ENCODE assay signal across 8 cellular contexts in the genomic region with DNA sequence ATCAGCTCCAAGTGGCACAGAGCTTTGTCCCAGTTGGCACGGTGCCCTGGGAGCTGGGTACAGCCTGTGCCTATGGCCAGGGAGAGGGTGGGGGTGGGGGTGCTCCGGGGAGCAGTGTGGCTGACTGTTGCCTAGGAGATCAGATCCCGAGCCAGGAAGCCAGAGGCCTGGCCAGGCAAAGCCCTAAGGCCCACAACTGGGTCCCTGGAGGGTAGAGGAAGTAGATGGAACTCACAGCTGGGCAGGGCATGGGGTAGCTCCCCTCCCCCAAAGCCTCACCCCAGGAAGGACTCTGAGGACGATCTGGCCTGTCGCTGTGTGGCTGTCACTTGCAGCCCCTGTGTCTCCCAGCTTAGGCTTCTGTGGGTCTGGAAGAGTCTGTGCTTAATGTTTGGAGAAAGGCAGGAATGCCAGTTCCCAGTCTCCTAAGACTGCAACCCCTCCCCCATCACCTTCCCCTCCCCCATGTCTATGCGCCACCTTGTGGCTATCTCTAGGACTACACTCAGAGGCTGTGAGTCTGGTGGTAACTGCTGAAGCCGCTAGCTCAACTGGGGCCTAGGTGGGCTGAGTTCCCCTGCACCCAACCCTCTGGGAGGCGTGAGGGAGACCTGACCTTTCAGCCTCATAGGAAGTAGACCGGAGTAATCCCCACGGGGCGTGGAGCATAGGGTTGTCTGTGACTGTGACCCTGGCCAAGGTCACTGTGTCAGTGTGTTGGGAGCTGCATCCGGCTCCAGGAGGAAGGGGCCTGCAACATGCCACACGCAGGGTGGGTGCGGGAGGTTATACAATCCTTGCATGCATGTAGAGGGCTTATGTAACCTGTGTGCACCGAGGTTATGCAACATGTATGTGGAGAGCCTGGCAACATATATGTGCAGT. TPM values are rescaled to one million over a fixed set of nuclear protein-coding genes. Genes with fewer than 3 reads are reported as not detected.
A peak's percentile ranks its signal among the peaks of the same experiment; 100 is the strongest.
DNase-seq lines count a peak whose midpoint lies in the region.

No MANE protein-coding gene starts in this region.

- H3K4me1 ChIP-seq in duodenal mucosa (ENCODE audit: control insufficient read depth in 1 of 2, insufficient read depth in 2 of 2, low read length in 2 of 2) (peaks cover 62 to 71% of the 10 kb centered on the region in 2 donors), mesenchymal stem cell (ENCODE audit: control insufficient read depth, insufficient read depth, low read depth, low read length) (peaks cover 41% of the 10 kb centered on the region)

- 50% methylated on average over 13 of the region's 15 CpGs for WGBS in mesenchymal stem cell

- H3K36me3 ChIP-seq in duodenal mucosa (ENCODE audit: control insufficient read depth in 1 of 2, insufficient read depth in 2 of 2, low read length in 2 of 2) (peaks cover 7 to 33% of the 10 kb centered on the region in 2 donors), mesenchymal stem cell (ENCODE audit: control insufficient read depth in 1 of 2, insufficient read depth in 2 of 2, low read depth in 1 of 2, low read length in 2 of 2) (peaks cover 24 to 46% of the 10 kb centered on the region in 2 experiments), MG63 (peaks cover 11% of the 10 kb centered on the region)

- no peak overlapping the region for H2AFZ ChIP-seq in mesenchymal stem cell (ENCODE audit: low read depth, low read length)

- H3K14ac ChIP-seq in mesenchymal stem cell (ENCODE audit: low read length in 2 of 2) = no peak overlapping the region

- H3K23ac ChIP-seq in mesenchymal stem cell (ENCODE audit: low read length in 2 of 2) = no peak overlapping the region

- H3K27ac ChIP-seq in duodenal mucosa (ENCODE audit: low read depth, low read length) (peak overlapping the region; percentile 96), mesenchymal stem cell (ENCODE audit: low read length, poor library complexity, severe bottlenecking) (no peak overlapping the region)

- peak overlapping the region; percentile 72 for H4K8ac ChIP-seq in mesenchymal stem cell (ENCODE audit: low read length)

- H2BK12ac ChIP-seq in mesenchymal stem cell (ENCODE audit: low read length in 2 of 2) = peak overlapping the region; percentile 49 to 82

- H2BK5ac ChIP-seq in mesenchymal stem cell (ENCODE audit: low read depth, low read length, poor library complexity, severe bottlenecking) = no peak overlapping the region

- H3K4me2 ChIP-seq in mesenchymal stem cell (ENCODE audit: low read length, poor library complexity, severe bottlenecking) = no peak overlapping the region

- no peak overlapping the region for H2BK120ac ChIP-seq in mesenchymal stem cell (ENCODE audit: low read depth, low read length)

- H3K9me3 ChIP-seq in duodenal mucosa (ENCODE audit: control insufficient read depth in 1 of 2, low read length in 2 of 2) (no peaks in the 10 kb centered on the region), mesenchymal stem cell (ENCODE audit: control insufficient read depth, low read length) (no peaks in the 10 kb centered on the region), MG63 (no peaks in the 10 kb centered on the region)

- H3K27me3 ChIP-seq in duodenal mucosa (ENCODE audit: control insufficient read depth in 1 of 2, insufficient read depth in 2 of 2, low read length in 2 of 2) = no peaks in the 10 kb centered on the region
- H3K27me3 ChIP-seq in mesenchymal stem cell (ENCODE audit: control insufficient read depth in 1 of 2, insufficient read depth in 1 of 2, low read length in 2 of 2) = no peaks in the 10 kb centered on the region
- H3K27me3 ChIP-seq in MG63 = no peaks in the 10 kb centered on the region

- peak overlapping the region; percentile 20 to 35 for H3K4ac ChIP-seq in mesenchymal stem cell (ENCODE audit: low read depth in 1 of 2, low read length in 2 of 2)

- peaks cover 27% of the 10 kb centered on the region for H3K79me1 ChIP-seq in mesenchymal stem cell (replicated peaks; ENCODE audit: low read length, poor library complexity, severe bottlenecking)

- H3K9ac ChIP-seq in duodenal mucosa (ENCODE audit: low read depth in 1 of 2, low read length in 2 of 2) (peak overlapping the region; percentile 72 to 86), mesenchymal stem cell (ENCODE audit: low read length) (peak overlapping the region; percentile 71)

- H2BK15ac ChIP-seq in mesenchymal stem cell (ENCODE audit: low read depth, poor library complexity, severe bottlenecking) = peak overlapping the region; percentile 44

- peak overlapping the region; percentile 79 to 86 for H3K18ac ChIP-seq in mesenchymal stem cell (ENCODE audit: low read depth in 1 of 2, low read length in 2 of 2)

- peak overlapping the region; percentile 57 for H2AK5ac ChIP-seq in mesenchymal stem cell (ENCODE audit: low read length, severe bottlenecking)

- H4K91ac ChIP-seq in mesenchymal stem cell (ENCODE audit: low read length) = peak overlapping the region; percentile 78

- peak; percentile 27 for DNase-seq in NK-92 treated with Interleukin-12 subunit alpha and Interleukin-12 subunit beta, amount 100 ng/mL, for 24 hours (lab: John Stamatoyannopoulos, UW)
- DNase-seq in NK-92 (lab: John Stamatoyannopoulos, UW; ENCODE audit: unreplicated experiment) (no peak), NCI-H2196 (lab: John Stamatoyannopoulos, UW; ENCODE audit: unreplicated experiment) (peak; percentile 68), mesenchymal stem cell (peak; percentile 70), MG63 (no peak)
- DNase-seq in activated CD4-positive, alpha-beta T cell treated with anti-CD3 and anti-CD28 coated beads, Interleukin-2, amount 50 U/mL, for 24 hours (ENCODE audit: low read depth in 1 of 2, low spot score in 1 of 2) = peak; percentile 53 to 64
- DNase-seq in stimulated activated CD8-positive, alpha-beta memory T cell treated with anti-CD3 and anti-CD28 coated beads, Interleukin-15, amount 100 ng/mL, for 24 hours (ENCODE audit: low read depth) = peak; percentile 50

- H3K4me3 ChIP-seq in duodenal mucosa (ENCODE audit: low read depth in 1 of 2, low read length in 2 of 2) = peak overlapping the region; percentile 33 to 34
- peak overlapping the region in 1 of 2 experiments; percentile 43 for H3K4me3 ChIP-seq in mesenchymal stem cell (ENCODE audit: insufficient read depth in 1 of 2, low read depth in 1 of 2, low read length in 2 of 2)
- no peak overlapping the region for H3K4me3 ChIP-seq in MG63

RNA-seq across cellular contexts. Expression of a gene that starts 12.7 kb away (rescaled TPM):
- 24.1 TPM for polyA plus RNA-seq in mesenchymal stem cell (2013, experiment 1 of 2)
- 23.2 TPM for polyA plus RNA-seq in mesenchymal stem cell (2013, experiment 2 of 2)
- total RNA-seq in MG63 (2014; rRNA removed; shearing (Covaris generic); ENCODE audit: low replicate concordance) = 11.5 and 18.1 TPM in 2 replicates

RNA-seq across cellular contexts. Expression of a gene that starts 21.2 kb away (rescaled TPM):
- polyA plus RNA-seq in mesenchymal stem cell (2013, experiment 1 of 2) = 35.2 TPM
- 35.4 TPM for polyA plus RNA-seq in mesenchymal stem cell (2013, experiment 2 of 2)
- total RNA-seq in MG63 (2014; rRNA removed; shearing (Covaris generic); ENCODE audit: low replicate concordance) = 83.1 and 96.3 TPM in 2 replicates

RNA-seq across cellular contexts. Expression of a gene that starts 24.9 kb away (rescaled TPM):
- 6.1 TPM for polyA plus RNA-seq in mesenchymal stem cell (2013, experiment 1 of 2)
- 5.5 TPM for polyA plus RNA-seq in mesenchymal stem cell (2013, experiment 2 of 2)
- 0.07 and 1.3 TPM in 2 replicates for total RNA-seq in MG63 (2014; rRNA removed; shearing (Covaris generic); ENCODE audit: low replicate concordance)

RNA-seq across cellular contexts. Expression of a gene that starts 46.3 kb away (rescaled TPM):
- polyA plus RNA-seq in mesenchymal stem cell (2013, experiment 1 of 2) = 67.5 TPM
- 66.9 TPM for polyA plus RNA-seq in mesenchymal stem cell (2013, experiment 2 of 2)
- total RNA-seq in MG63 (2014; rRNA removed; shearing (Covaris generic); ENCODE audit: low replicate concordance) = 44.9 and 53.4 TPM in 2 replicates

Comparison
In these comparisons a context has a peak if more than half of its experiments do, and no peak if none do; other contexts are left out.
1. DNase-seq: peak in NK-92 treated with Interleukin-12 subunit alpha and Interleukin-12 subunit beta, amount 100 ng/mL, for 24 hours (single experiment), NCI-H2196 (single experiment), activated CD4-positive, alpha-beta T cell treated with anti-CD3 and anti-CD28 coated beads, Interleukin-2, amount 50 U/mL, for 24 hours (2 of 2), mesenchymal stem cell (single experiment) and stimulated activated CD8-positive, alpha-beta memory T cell treated with anti-CD3 and anti-CD28 coated beads, Interleukin-15, amount 100 ng/mL, for 24 hours (single experiment); none in NK-92 (single experiment) and MG63 (single experiment).